ENCODE assay signal across 14 cellular contexts in the genomic region with DNA sequence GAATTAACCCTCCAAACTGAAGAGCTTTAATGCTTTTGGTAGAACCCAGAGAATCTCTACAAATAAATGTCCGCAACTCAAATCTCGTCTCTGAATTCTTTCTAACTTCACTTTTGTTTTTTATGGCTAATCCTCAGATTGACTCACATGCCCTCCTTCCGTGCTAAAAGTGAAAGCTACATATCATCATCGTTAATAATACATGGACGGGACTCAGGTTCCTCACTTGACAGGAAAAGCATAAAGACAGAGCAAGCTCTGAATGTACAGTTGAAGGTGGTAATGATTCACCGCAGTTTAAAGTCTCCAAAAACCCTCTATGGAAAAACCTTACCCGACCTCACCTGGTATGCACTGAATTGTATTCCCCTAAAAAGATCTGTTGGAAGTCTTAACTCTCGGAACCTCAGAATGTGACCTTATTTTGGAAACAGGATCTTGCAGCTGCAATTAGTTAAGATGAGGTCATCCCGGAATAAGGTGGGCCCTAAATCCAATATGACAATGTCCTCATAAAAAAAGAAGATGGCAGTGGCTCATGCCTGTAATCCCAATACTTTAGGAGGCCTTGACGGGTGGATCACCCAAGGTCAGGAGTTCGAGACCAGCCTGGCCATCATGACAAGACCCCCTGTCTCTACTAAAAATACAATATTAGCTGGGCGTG.
A peak's percentile ranks its signal among the peaks of the same experiment; 100 is the strongest.
DNase-seq lines count a peak whose midpoint lies in the region; ATAC-seq, FAIRE-seq and TF ChIP-seq lines count a peak whose summit lies in the region.
"Had no signal": no experiment of that assay in that cellular context is flagged by ENCODE, and none has a peak within 500 bp of the region (broad histone marks: within the 10 kb centered on the region; RNA-seq: fewer than 3 reads in every experiment).

No MANE protein-coding gene starts in this region.

- H4K20me1 ChIP-seq in HepG2 (ENCODE audit: insufficient read depth, low read length), result peaks cover 4% of the 10 kb centered on the region; the same call in 1 of the 2 replicates

- TF ChIP-seq RAD21 in HepG2 (CRISPR knock-in tag; IDR thresholded peaks at IDR 0.05), result no peak

- WGBS in right cardiac atrium, result 73% methylated on average over 12 of the region's 12 CpGs
- WGBS in HepG2 (ENCODE audit: low lambda C conversion rate), result 88% methylated on average over 12 of the region's 12 CpGs
- WGBS in mesendoderm (ENCODE audit: extremely low coverage, insufficient coverage, low lambda C conversion rate), result no CpG with 5 or more reads among the region's 12 CpGs

- no peak overlapping the region for H3K18ac ChIP-seq in mesendoderm (ENCODE audit: low read length)

- peaks cover 6% of the 10 kb centered on the region for H3K4me1 ChIP-seq in right cardiac atrium (ENCODE audit: control insufficient read depth, insufficient read depth, low read length)
- H3K4me1 ChIP-seq in adipocyte (ENCODE audit: control insufficient read depth, insufficient read depth, low read length), result peaks cover 3% of the 10 kb centered on the region
- H3K4me1 ChIP-seq in HepG2 (ENCODE audit: insufficient read depth, low read length), result no peaks in the 10 kb centered on the region
- H3K4me1 ChIP-seq in mesendoderm (ENCODE audit: control insufficient read depth, low read depth, low read length), result no peaks in the 10 kb centered on the region
- H3K4me1 ChIP-seq: SJCRH30 had no signal

- intact Hi-C loops in right cardiac atrium (cut with DNase I), result no loop called here
- intact Hi-C loops in left ventricle myocardium superior (cut with micrococcal nuclease), result no loop called here
- intact Hi-C loops in HepG2 (cut with micrococcal nuclease; ENCODE audit: unreplicated experiment), result no loop called here

- H3K27ac ChIP-seq in right cardiac atrium (ENCODE audit: low read length) (peak overlapping the region; percentile 15), HepG2 (ENCODE audit: extremely low read length, insufficient read depth, low read length) (no peak overlapping the region), mesendoderm (ENCODE audit: low read depth, low read length) (no peak overlapping the region)
- H3K27ac ChIP-seq: SJCRH30 had no signal

- no TSS peak for BruUV-seq in HepG2 (replicated peaks; lab: Mats Ljungman, UMichigan)

- TF ChIP-seq EP300 in HepG2 (IDR thresholded peaks at IDR 0.05; ENCODE audit: low read depth in 2 of 2, low read length in 2 of 2), result no peak
- no peak for TF ChIP-seq EP300 in HepG2 (CRISPR knock-in tag; IDR thresholded peaks at IDR 0.05; ENCODE audit: borderline replicate concordance)

- H3K9me3 ChIP-seq in right cardiac atrium (ENCODE audit: control insufficient read depth, low read length) (no peaks in the 10 kb centered on the region), adipocyte (ENCODE audit: control insufficient read depth, low read length) (no peaks in the 10 kb centered on the region), HepG2 (ENCODE audit: low read length) (no peaks in the 10 kb centered on the region)
- H3K9me3 ChIP-seq: SJCRH30 had no signal

- H3K27me3 ChIP-seq in right cardiac atrium (ENCODE audit: control insufficient read depth, insufficient read depth), result no peaks in the 10 kb centered on the region
- H3K27me3 ChIP-seq in adipocyte (replicated peaks; ENCODE audit: control insufficient read depth, insufficient read depth, low read length), result no peaks in the 10 kb centered on the region
- H3K27me3 ChIP-seq in HepG2 (ENCODE audit: control insufficient read depth in 1 of 2, insufficient read depth in 2 of 2, low read length in 2 of 2), result no peaks in the 10 kb centered on the region; a peak in 1 of 5 replicates
- no peaks in the 10 kb centered on the region for H3K27me3 ChIP-seq in mesendoderm (ENCODE audit: insufficient read depth, low read length, poor library complexity)
- H3K27me3 ChIP-seq: SJCRH30 had no signal

- no peak for FAIRE-seq in HepG2 (lab: Jason Lieb, UNC)
- FAIRE-seq: TTC549 had no signal

- H3K36me3 ChIP-seq in adipocyte (ENCODE audit: control insufficient read depth, insufficient read depth, low read length, severe bottlenecking) (peaks cover 5% of the 10 kb centered on the region), HepG2 (replicated peaks in 1 of 2; ENCODE audit: control insufficient read depth in 1 of 2, insufficient read depth in 2 of 2, low read length in 2 of 2) (no peaks in the 10 kb centered on the region; a peak in 1 of 5 replicates), mesendoderm (ENCODE audit: control insufficient read depth, insufficient read depth, low read length) (no peaks in the 10 kb centered on the region)
- H3K36me3 ChIP-seq: SJCRH30 had no signal

- H2AK5ac ChIP-seq in mesendoderm (ENCODE audit: low read length), result no peak overlapping the region

- no peak overlapping the region for H3K4me2 ChIP-seq in HepG2 (ENCODE audit: low read depth, low read length)
- no peak overlapping the region for H3K4me2 ChIP-seq in mesendoderm (ENCODE audit: low read length)

- no peak overlapping the region for H4K5ac ChIP-seq in mesendoderm (ENCODE audit: low read length)

- in situ Hi-C loops in HepG2 (cut with HindIII; ENCODE audit: extremely low pct_ligation_motif_present, low pct_unique_long_range_greater_than_20kb), result no loop called here

- no peak for TF ChIP-seq CTCF in HepG2 (CRISPR knock-in tag; IDR thresholded peaks at IDR 0.05)

- H2BK15ac ChIP-seq in mesendoderm (replicated peaks; ENCODE audit: low read depth), result no peak overlapping the region

- H3K9ac ChIP-seq in adipocyte (ENCODE audit: low read length) (no peak overlapping the region), HepG2 (ENCODE audit: insufficient read depth, low read depth, low read length) (no peak overlapping the region), mesendoderm (ENCODE audit: low read length) (no peak overlapping the region)

- H2BK120ac ChIP-seq in mesendoderm (ENCODE audit: low read depth, low read length), result no peak overlapping the region

- TF ChIP-seq POLR2A in HepG2 (IDR thresholded peaks at IDR 0.05; ENCODE audit: insufficient read depth in 1 of 2, low read depth in 2 of 2, low read length in 2 of 2), result no peak

- CTCF ChIA-PET in HepG2 (lab: Yijun Ruan, JAX; ENCODE audit: low intra/inter-chr PET ratio, low total read pairs), result no interaction called here

- no peak overlapping the region for H2BK5ac ChIP-seq in mesendoderm (ENCODE audit: low read length)

- no peak for DNase-seq in right cardiac atrium
- DNase-seq in left ventricle myocardium superior, result no peak
- DNase-seq in adipocyte (ENCODE audit: low read depth), result no peak
- DNase-seq in HepG2 (ENCODE audit: low spot score), result no peak
- no peak for DNase-seq in mesendoderm
- no peak for DNase-seq in amygdala (lab: John Stamatoyannopoulos, UW)
- DNase-seq: activated CD8-positive, alpha-beta T cell treated with anti-CD3 and anti-CD28 coated beads for 36 hours; activated effector memory CD4-positive, alpha-beta T cell treated with anti-CD3 and anti-CD28 coated beads, Interleukin-2, amount 50 U/mL, for 16 hours; MM.1S; NCI-H2107; SJCRH30 had no signal

- H3K4ac ChIP-seq in mesendoderm (ENCODE audit: low read depth, low read length), result no peak overlapping the region

- peaks cover 3% of the 10 kb centered on the region for H3K79me1 ChIP-seq in mesendoderm (ENCODE audit: low read length)

- H4K8ac ChIP-seq in mesendoderm (ENCODE audit: low read depth, low read length), result no peak overlapping the region

- H3K79me2 ChIP-seq in HepG2 (ENCODE audit: insufficient read depth, low read length) (peaks cover 3% of the 10 kb centered on the region), mesendoderm (ENCODE audit: control insufficient read depth, insufficient read depth, low read length) (no peaks in the 10 kb centered on the region)

- POLR2A ChIA-PET in HepG2 (lab: Yijun Ruan, JAX), result interaction anchor here (0.5 kb wide), 1 partner anchor 145 kb away, joined by 4 read pairs; no protein-coding TSS in a partner anchor

- H3K4me3 ChIP-seq in right cardiac atrium (ENCODE audit: low read length), result no peak overlapping the region
- H3K4me3 ChIP-seq in adipocyte (ENCODE audit: low read length), result peak overlapping the region; percentile 55
- H3K4me3 ChIP-seq in HepG2 (replicated peaks in 1 of 3; ENCODE audit: insufficient read depth in 1 of 3, low read depth in 2 of 3, low read length in 3 of 3), result no peak overlapping the region
- no peak overlapping the region for H3K4me3 ChIP-seq in mesendoderm (ENCODE audit: low read length)
- H3K4me3 ChIP-seq: SJCRH30 had no signal

- no peak overlapping the region for H2AFZ ChIP-seq in HepG2 (ENCODE audit: low read length)

- ATAC-seq in right cardiac atrium (peak in 1 of 2 donors; percentile 32), left ventricle myocardium superior (no peak), HepG2 (no peak), GM21737 (IDR thresholded peaks at IDR 0.05; ENCODE audit: unreplicated experiment) (no peak), GM18909 (IDR thresholded peaks at IDR 0.05; ENCODE audit: poor library complexity, unreplicated experiment) (no peak)
- ATAC-seq: activated CD8-positive, alpha-beta T cell treated with anti-CD3 and anti-CD28 coated beads for 36 hours had no signal

- H3K23ac ChIP-seq in mesendoderm (ENCODE audit: low read length), result no peak overlapping the region

- H3K56ac ChIP-seq in mesendoderm (ENCODE audit: low read length), result no peak overlapping the region

TF ChIP-seq in HepG2, 621 proteins besides CTCF, POLR2A, EP300 and RAD21:
- peak; percentile 60 for TF ChIP-seq ATF7 (IDR thresholded peaks at IDR 0.05)
- no peak for TF ChIP-seq ATF7 (CRISPR knock-in tag; IDR thresholded peaks at IDR 0.05)
- TF ChIP-seq ZNF296 (CRISPR knock-in tag; conservative IDR thresholded peaks at IDR 0.05), result no peak
TF ChIP-seq in HepG2: peak in this region for 1.
